ENCODE assay signal across 2 cellular contexts in the genomic region with DNA sequence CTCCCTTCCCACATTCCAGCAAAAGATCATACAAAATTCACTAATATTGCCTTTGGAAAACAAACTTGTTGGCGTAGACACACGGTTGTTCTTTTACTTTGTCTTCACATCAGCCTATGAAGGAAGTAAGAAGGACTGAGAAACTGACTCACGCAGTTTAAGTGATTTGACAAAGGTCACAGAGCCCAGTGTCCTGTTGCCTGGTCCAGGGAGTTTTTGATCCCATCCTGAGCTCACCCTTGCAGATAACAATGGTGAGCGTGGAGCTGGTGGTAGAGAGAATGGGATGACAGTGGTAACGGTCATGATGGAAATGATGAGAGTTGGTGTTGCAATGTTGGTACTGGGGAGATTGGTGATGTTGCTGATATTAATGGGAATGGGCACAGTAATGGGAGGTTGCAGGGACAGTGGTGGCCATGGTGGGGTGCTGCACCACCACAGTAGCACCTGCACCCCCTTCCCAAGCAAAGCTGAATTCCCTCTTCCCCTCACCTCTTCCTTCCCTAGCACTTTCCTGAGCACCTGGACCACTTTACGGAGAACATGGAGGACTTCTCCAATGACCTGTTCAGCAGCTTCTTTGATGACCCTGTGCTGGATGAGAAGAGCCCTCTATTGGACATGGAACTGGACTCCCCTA.
TF ChIP-seq lines count a peak whose summit lies in the region.

No MANE protein-coding gene starts in this region.

TF ChIP-seq in IMR-90, 13 proteins besides CTCF, POLR2A, EP300 and RAD21:
- TF ChIP-seq BHLHE40 (IDR thresholded peaks at IDR 0.05; ENCODE audit: low read depth, low read length) (no peak), MAZ (IDR thresholded peaks at IDR 0.05; ENCODE audit: borderline replicate concordance, low read depth, low read length) (no peak), CEBPB (IDR thresholded peaks at IDR 0.05; ENCODE audit: low read depth, low read length) (peak; percentile 87), SMC3 (IDR thresholded peaks at IDR 0.05; ENCODE audit: low read depth, low read length) (no peak), RFX5 (IDR thresholded peaks at IDR 0.05; ENCODE audit: low read depth, low read length) (0 out of 2 replicates have a peak, but pooled peaks have one; percentile 5)
- TF ChIP-seq, protein P1, sequence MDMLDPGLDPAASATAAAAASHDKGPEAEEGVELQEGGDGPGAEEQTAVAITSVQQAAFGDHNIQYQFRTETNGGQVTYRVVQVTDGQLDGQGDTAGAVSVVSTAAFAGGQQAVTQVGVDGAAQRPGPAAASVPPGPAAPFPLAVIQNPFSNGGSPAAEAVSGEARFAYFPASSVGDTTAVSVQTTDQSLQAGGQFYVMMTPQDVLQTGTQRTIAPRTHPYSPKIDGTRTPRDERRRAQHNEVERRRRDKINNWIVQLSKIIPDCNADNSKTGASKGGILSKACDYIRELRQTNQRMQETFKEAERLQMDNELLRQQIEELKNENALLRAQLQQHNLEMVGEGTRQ (IDR thresholded peaks at IDR 0.05; ENCODE audit: low read depth, low read length) = no peak
- TF ChIP-seq, protein P2, sequence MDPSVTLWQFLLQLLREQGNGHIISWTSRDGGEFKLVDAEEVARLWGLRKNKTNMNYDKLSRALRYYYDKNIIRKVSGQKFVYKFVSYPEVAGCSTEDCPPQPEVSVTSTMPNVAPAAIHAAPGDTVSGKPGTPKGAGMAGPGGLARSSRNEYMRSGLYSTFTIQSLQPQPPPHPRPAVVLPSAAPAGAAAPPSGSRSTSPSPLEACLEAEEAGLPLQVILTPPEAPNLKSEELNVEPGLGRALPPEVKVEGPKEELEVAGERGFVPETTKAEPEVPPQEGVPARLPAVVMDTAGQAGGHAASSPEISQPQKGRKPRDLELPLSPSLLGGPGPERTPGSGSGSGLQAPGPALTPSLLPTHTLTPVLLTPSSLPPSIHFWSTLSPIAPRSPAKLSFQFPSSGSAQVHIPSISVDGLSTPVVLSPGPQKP (IDR thresholded peaks at IDR 0.05; ENCODE audit: borderline replicate concordance, low read depth, low read length) = no peak

TF ChIP-seq in K562, 482 proteins besides CTCF, POLR2A, EP300 and RAD21:
- TF ChIP-seq ZNF764 (CRISPR knock-in tag; IDR thresholded peaks at IDR 0.05; ENCODE audit: low read depth) (0 out of 2 replicates have a peak, but pooled peaks have one; percentile 72), NR2F6 (CRISPR knock-in tag; IDR thresholded peaks at IDR 0.05) (no peak)
